Comparison of ENCODE assay signal across 8 cellular contexts in the genomic region with DNA sequence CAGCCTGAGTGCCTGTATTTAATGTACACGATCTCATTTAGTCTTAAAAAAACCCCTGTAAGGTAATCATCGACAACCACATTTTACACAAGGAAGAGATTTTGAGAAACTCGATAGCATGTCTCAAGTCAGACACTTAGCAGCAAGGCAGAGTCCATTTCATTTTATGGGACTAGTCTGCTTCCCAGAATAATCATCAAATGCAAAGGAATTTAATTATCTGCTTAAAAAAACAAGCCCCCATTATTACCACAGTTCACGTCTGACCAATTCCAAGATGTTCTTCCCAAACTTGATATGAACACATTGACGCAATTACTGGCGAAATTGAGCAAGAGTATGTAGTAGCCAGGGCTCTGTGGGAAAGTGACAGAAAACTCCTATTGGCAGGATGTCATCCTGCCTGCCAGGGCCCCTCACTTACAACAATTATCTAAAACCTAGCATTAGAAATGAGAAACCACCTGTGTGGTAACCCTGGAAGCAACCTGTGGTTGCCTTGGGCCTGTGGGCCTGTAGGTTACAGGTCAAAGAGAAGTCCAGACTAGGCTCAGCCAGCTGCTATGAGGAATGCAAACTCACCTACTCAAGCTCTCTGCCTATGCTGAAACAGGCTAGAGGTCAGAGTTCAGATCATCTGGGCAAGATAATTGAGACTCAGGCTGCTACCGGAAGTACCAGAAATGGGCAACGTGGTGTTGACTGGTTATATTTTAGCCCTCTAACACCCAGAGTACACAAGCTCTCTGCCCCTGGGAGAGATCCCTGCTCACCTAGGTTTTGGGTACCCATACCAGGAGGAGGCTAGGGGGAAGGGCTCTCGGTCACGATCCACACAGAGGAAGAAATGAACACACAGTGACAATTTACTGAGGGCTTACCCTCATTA. TPM values are rescaled to one million over a fixed set of nuclear protein-coding genes. Genes with fewer than 3 reads are reported as not detected.
A peak's percentile ranks its signal among the peaks of the same experiment; 100 is the strongest.
DNase-seq lines count a peak whose midpoint lies in the region; ATAC-seq and TF ChIP-seq lines count a peak whose summit lies in the region.

No MANE protein-coding gene starts in this region.

- H3K4me1 Mint-ChIP-seq in activated CD8-positive, alpha-beta memory T cell treated with anti-CD3 and anti-CD28 coated beads, Interleukin-2, amount 10 ng/mL, durations not matched to agents 7 days and 5 days = peaks cover 67% of the 10 kb centered on the region
- peaks cover 65% of the 10 kb centered on the region for H3K4me1 Mint-ChIP-seq in chondrocyte (ENCODE audit: low read depth)

- H3K27me3 ChIP-seq in lung (ENCODE audit: control insufficient read depth, insufficient read depth) = no peaks in the 10 kb centered on the region
- H3K27me3 ChIP-seq in transverse colon = no peaks in the 10 kb centered on the region

- H3K27ac ChIP-seq in lung (ENCODE audit: low read depth in 1 of 2, low read length in 1 of 2) (peak overlapping the region; percentile 98 to 100), transverse colon (peak overlapping the region; percentile 93 to 97 (median 96))

- peak overlapping the region; percentile 93 for H3K4me3 Mint-ChIP-seq in activated CD8-positive, alpha-beta memory T cell treated with anti-CD3 and anti-CD28 coated beads, Interleukin-2, amount 10 ng/mL, durations not matched to agents 7 days and 5 days
- peak overlapping the region; percentile 87 for H3K4me3 Mint-ChIP-seq in chondrocyte (ENCODE audit: unreplicated experiment)

- H3K4me3 ChIP-seq in lung (peak overlapping the region; percentile 85), transverse colon (peak overlapping the region; percentile 38 to 84 (median 72))

- intact Hi-C loops in transverse colon (cut with DNase I; ENCODE audit: low total_unique reads) = loop anchor here (5.0 kb wide), 1 partner anchor 88 kb away; the partner anchor contains the start of gene SMU1

- TF ChIP-seq EP300 in transverse colon (IDR thresholded peaks at IDR 0.05; ENCODE audit: low read depth) = no peak

- peaks cover 2% of the 10 kb centered on the region for H3K36me3 Mint-ChIP-seq in activated CD8-positive, alpha-beta memory T cell treated with anti-CD3 and anti-CD28 coated beads, Interleukin-2, amount 10 ng/mL, durations not matched to agents 7 days and 5 days
- no peaks in the 10 kb centered on the region for H3K36me3 Mint-ChIP-seq in chondrocyte (ENCODE audit: low read depth)

- no peaks in the 10 kb centered on the region for H3K27me3 Mint-ChIP-seq in activated CD8-positive, alpha-beta memory T cell treated with anti-CD3 and anti-CD28 coated beads, Interleukin-2, amount 10 ng/mL, durations not matched to agents 7 days and 5 days
- H3K27me3 Mint-ChIP-seq in chondrocyte (ENCODE audit: low read depth) = no peaks in the 10 kb centered on the region

- H3K9me3 Mint-ChIP-seq in activated CD8-positive, alpha-beta memory T cell treated with anti-CD3 and anti-CD28 coated beads, Interleukin-2, amount 10 ng/mL, durations not matched to agents 7 days and 5 days (ENCODE audit: low read depth) = no peaks in the 10 kb centered on the region
- H3K9me3 Mint-ChIP-seq in chondrocyte (ENCODE audit: low read depth) = no peaks in the 10 kb centered on the region

- peak; percentile 40 for ATAC-seq in activated CD8-positive, alpha-beta memory T cell treated with anti-CD3 and anti-CD28 coated beads, Interleukin-2, amount 10 ng/mL, durations not matched to agents 7 days and 5 days
- ATAC-seq in HG02763 (IDR thresholded peaks at IDR 0.05; ENCODE audit: unreplicated experiment) (peak; percentile 17), lung (ENCODE audit: insufficient read depth, low FRiP score) (peak; percentile 6), HG03045 (IDR thresholded peaks at IDR 0.05; ENCODE audit: unreplicated experiment) (no peak)

- peak; percentile 56 for TF ChIP-seq POLR2A in transverse colon (IDR thresholded peaks at IDR 0.05)

- H3K9me3 ChIP-seq in lung (ENCODE audit: control insufficient read depth in 2 of 2, insufficient read depth in 1 of 2, low read length in 1 of 2) = no peaks in the 10 kb centered on the region
- no peaks in the 10 kb centered on the region for H3K9me3 ChIP-seq in transverse colon

- peak overlapping the region; percentile 91 for H3K27ac Mint-ChIP-seq in activated CD8-positive, alpha-beta memory T cell treated with anti-CD3 and anti-CD28 coated beads, Interleukin-2, amount 10 ng/mL, durations not matched to agents 7 days and 5 days
- peak overlapping the region; percentile 64 for H3K27ac Mint-ChIP-seq in chondrocyte (ENCODE audit: unreplicated experiment)

- CTCF ChIA-PET in activated CD8-positive, alpha-beta memory T cell treated with anti-CD3 and anti-CD28 coated beads, Interleukin-2, amount 10 ng/mL, durations not matched to agents 7 days and 5 days (lab: Charles Lee) = interaction anchor here (1.0 kb wide), 1 partner anchor 99 kb away, joined by 3 read pairs; no protein-coding TSS in a partner anchor

- H3K4me1 ChIP-seq in lung (ENCODE audit: control insufficient read depth in 2 of 2, insufficient read depth in 2 of 2, low read length in 2 of 2) = peaks cover 29 to 39% of the 10 kb centered on the region in 2 donors
- H3K4me1 ChIP-seq in transverse colon = peaks cover 39 to 66% (median 60%) of the 10 kb centered on the region in 4 donors

- TF ChIP-seq CTCF in chondrocyte (IDR thresholded peaks at IDR 0.05) = no peak
- no peak for TF ChIP-seq CTCF in lung (IDR thresholded peaks at IDR 0.05; ENCODE audit: control extremely low read depth, extremely low read depth)
- peak in 1 of 5 experiments; percentile 10 for TF ChIP-seq CTCF in transverse colon (IDR thresholded peaks at IDR 0.05)

- in situ Hi-C loops in transverse colon (cut with MboI; ENCODE audit: low pct_ligation_motif_present in 1 of 4, low pct_unique_long_range_greater_than_20kb in 1 of 4, low sequenced_read_pairs in 3 of 4) = loop anchor here in 1 of 4 donors (5.0 kb wide), 1 partner anchor 88 kb away; the partner anchor contains the start of gene SMU1

- H3K36me3 ChIP-seq in lung (ENCODE audit: control insufficient read depth in 2 of 2, insufficient read depth in 2 of 2, low read length in 2 of 2) (no peaks in the 10 kb centered on the region), transverse colon (no peaks in the 10 kb centered on the region)

- peak; percentile 75 for DNase-seq in activated CD8-positive, alpha-beta memory T cell treated with anti-CD3 and anti-CD28 coated beads, Interleukin-2, amount 10 ng/mL, durations not matched to agents 7 days and 5 days
- DNase-seq in activated CD8-positive, alpha-beta memory T cell treated with anti-CD3 and anti-CD28 coated beads, Interleukin-2, amount 50 U/mL, for 48 hours = no peak
- peak; percentile 71 for DNase-seq in RPMI7951 (ENCODE audit: low read depth)
- no peak for DNase-seq in chondrocyte (ENCODE audit: low spot score)
- DNase-seq in lung (ENCODE audit: low spot score) = peak; percentile 69
- DNase-seq in transverse colon = peak; percentile 71

- WGBS in lung, 2 donors = 8 to 11% methylated on average over 10 of the region's 10 CpGs
- WGBS in transverse colon (ENCODE audit: low coverage in 1 of 2), 2 donors = 10 to 15% methylated on average over 5 to 10 of the region's 10 CpGs

RNA-seq across cellular contexts. Expression of gene B4GALT1, which starts 1.6 kb away (rescaled TPM):
- total RNA-seq in activated CD8-positive, alpha-beta memory T cell treated with anti-CD3 and anti-CD28 coated beads, Interleukin-2, amount 10 ng/mL, durations not matched to agents 7 days and 5 days = 10 to 100 TPM; 33.8 to 35.2 TPM
- 35.4 and 38.7 TPM in 2 replicates for total RNA-seq in RPMI7951 (2014; rRNA removed; shearing (Covaris generic))
- total RNA-seq in chondrocyte (59.0 to 83.5 TPM (median 60.2 TPM) in 3 replicates), lung (100 to 1,000 TPM in 1 of 2 donors, 10 to 100 TPM in 1; 58.8 to 114 TPM), transverse colon (100 to 1,000 TPM in 2 of 4 donors, 10 to 100 TPM in 2; 23.7 to 126 (median 93.7) TPM)
- 100 to 1,000 TPM in 1 of 2 donors, 10 to 100 TPM in 1; 27.2 to 130 TPM for polyA plus RNA-seq in lung

Comparison
In these comparisons a context has a peak if more than half of its experiments do, and no peak if none do; other contexts are left out.
1. DNase-seq: peak in activated CD8-positive, alpha-beta memory T cell treated with anti-CD3 and anti-CD28 coated beads, Interleukin-2, amount 10 ng/mL, durations not matched to agents 7 days and 5 days (single experiment), RPMI7951 (single experiment), lung (single experiment) and transverse colon (single experiment); none in activated CD8-positive, alpha-beta memory T cell treated with anti-CD3 and anti-CD28 coated beads, Interleukin-2, amount 50 U/mL, for 48 hours (single experiment) and chondrocyte (single experiment).